Comparison of ENCODE assay signal across 9 cellular contexts in genomic region chr1:150164769-150165168, GRCh38. TPM values are rescaled to one million over a fixed set of nuclear protein-coding genes. Genes with fewer than 3 reads are reported as not detected.
DNase-seq lines count a peak whose midpoint lies in the region; ATAC-seq, FAIRE-seq and TF ChIP-seq lines count a peak whose summit lies in the region.
"Had no signal": no experiment of that assay in that cellular context is flagged by ENCODE, and none has a peak within 500 bp of the region (broad histone marks: within the 10 kb centered on the region; RNA-seq: fewer than 3 reads in every experiment).

No MANE protein-coding gene starts in this region.

- H3K56ac ChIP-seq in H9 (ENCODE audit: insufficient read length, low read depth, low read length), result no peak overlapping the region

- TF ChIP-seq CTCF in H9 (conservative IDR thresholded peaks at IDR 0.05), result no peak
- TF ChIP-seq CTCF in astrocyte (IDR thresholded peaks at IDR 0.05; ENCODE audit: insufficient read depth, low read depth, low read length), result no peak
- TF ChIP-seq CTCF in thoracic aorta (IDR thresholded peaks at IDR 0.05), result no peak

- no peak overlapping the region for H3K18ac ChIP-seq in H9 (ENCODE audit: insufficient read length, low read depth, low read length)

- H2BK12ac ChIP-seq in H9 (ENCODE audit: insufficient read length, low read depth, low read length), result peak overlapping the region; percentile 11

- H3K4me1 ChIP-seq in H9 (ENCODE audit: insufficient read depth, low read length) (peaks cover 16% of the 10 kb centered on the region), astrocyte (ENCODE audit: insufficient read depth, low read length) (peaks cover 40% of the 10 kb centered on the region), mucosa of stomach (ENCODE audit: control insufficient read depth, insufficient read depth, low read length) (peaks cover 43% of the 10 kb centered on the region), thoracic aorta (ENCODE audit: control insufficient read depth in 1 of 2, low read depth in 2 of 2) (peaks cover 28 to 55% of the 10 kb centered on the region in 2 donors)

- H3K27me3 ChIP-seq in H9 (ENCODE audit: insufficient read depth, low read length), result no peaks in the 10 kb centered on the region
- no peaks in the 10 kb centered on the region for H3K27me3 ChIP-seq in astrocyte (ENCODE audit: insufficient read depth, low read length)
- no peaks in the 10 kb centered on the region for H3K27me3 ChIP-seq in mucosa of stomach (ENCODE audit: control insufficient read depth, insufficient read depth, low read length)
- H3K27me3 ChIP-seq in thoracic aorta (replicated peaks; ENCODE audit: insufficient read depth), result no peaks in the 10 kb centered on the region

- no peaks in the 10 kb centered on the region for H3K79me1 ChIP-seq in H9 (ENCODE audit: insufficient read depth, low read depth, low read length, poor library complexity, severe bottlenecking)

- WGBS in H9 (ENCODE audit: extremely low coverage, insufficient read length, low lambda C conversion rate), result no CpG with 5 or more reads among the region's 5 CpGs

- H3K36me3 Mint-ChIP-seq in H9 (ENCODE audit: insufficient read depth in 1 of 3, low read depth in 3 of 3) (peaks cover 4 to 13% (median 5%) of the 10 kb centered on the region in 3 experiments; a peak in 6 of 7 replicates), astrocyte (ENCODE audit: low read depth, unreplicated experiment) (peaks cover 11% of the 10 kb centered on the region)
- H3K36me3 Mint-ChIP-seq in effector memory CD8-positive, alpha-beta T cell (ENCODE audit: insufficient read depth), result peaks cover 9% of the 10 kb centered on the region

- DNase-seq in H9, result no peak
- peak; percentile 58 for DNase-seq in astrocyte (ENCODE audit: low read depth)
- DNase-seq in thoracic aorta (ENCODE audit: low spot score), result no peak
- DNase-seq in medulla oblongata (ENCODE audit: extremely low spot score), result no peak
- no peak for DNase-seq in effector memory CD8-positive, alpha-beta T cell
- DNase-seq: activated CD8-positive, alpha-beta memory T cell treated with anti-CD3 and anti-CD28 coated beads, Interleukin-2, amount 50 U/mL, for 48 hours had no signal

- H3K4me1 Mint-ChIP-seq in H9, result peaks cover 45 to 46% of the 10 kb centered on the region in 2 experiments
- H3K4me1 Mint-ChIP-seq in astrocyte (ENCODE audit: low read depth, unreplicated experiment), result peaks cover 41% of the 10 kb centered on the region
- H3K4me1 Mint-ChIP-seq in effector memory CD8-positive, alpha-beta T cell (ENCODE audit: low read depth in 2 of 2), result peaks cover 16 to 22% of the 10 kb centered on the region in 2 donors

- H3K27ac ChIP-seq in H9 (ENCODE audit: insufficient read length, low read depth, low read length) (no peak overlapping the region), astrocyte (ENCODE audit: low read depth, low read length) (no peak overlapping the region), thoracic aorta (peak overlapping the region; percentile 98 to 99)

- H3K9ac ChIP-seq in H9 (ENCODE audit: extremely low read depth, insufficient read length, low read length) (no peak overlapping the region), astrocyte (ENCODE audit: low read length) (no peak overlapping the region), mucosa of stomach (ENCODE audit: low read length) (peak overlapping the region; percentile 11)

- no peak for FAIRE-seq in astrocyte (lab: Jason Lieb, UNC)
- FAIRE-seq: D721Med had no signal

- H2BK20ac ChIP-seq in H9 (ENCODE audit: low read depth, low read length, poor library complexity, severe bottlenecking), result no peak overlapping the region

- H3K36me3 ChIP-seq in astrocyte (ENCODE audit: insufficient read depth, low read length), result peaks cover 17% of the 10 kb centered on the region
- no peaks in the 10 kb centered on the region for H3K36me3 ChIP-seq in mucosa of stomach (ENCODE audit: control insufficient read depth, insufficient read depth, low read length)
- H3K36me3 ChIP-seq in thoracic aorta, result peaks cover 3% of the 10 kb centered on the region

- H2AK5ac ChIP-seq in H9 (ENCODE audit: insufficient read length, low read length), result no peak overlapping the region

- no peak overlapping the region for H2BK120ac ChIP-seq in H9 (ENCODE audit: low read depth, low read length, poor library complexity, severe bottlenecking)

- H3K4me2 ChIP-seq in H9 (ENCODE audit: insufficient read depth, insufficient read length, low read length), result no peak overlapping the region
- H3K4me2 ChIP-seq in astrocyte (ENCODE audit: low read length), result no peak overlapping the region

- H4K5ac ChIP-seq in H9 (ENCODE audit: insufficient read length, low read depth, low read length), result no peak overlapping the region

- no peak overlapping the region for H4K8ac ChIP-seq in H9 (replicated peaks; ENCODE audit: insufficient read length, low read depth, low read length)

- H3K27me3 Mint-ChIP-seq in H9 (ENCODE audit: low read depth) (no peaks in the 10 kb centered on the region; the same call in 1 of the 2 replicates), astrocyte (ENCODE audit: low read depth, unreplicated experiment) (no peaks in the 10 kb centered on the region)
- no peaks in the 10 kb centered on the region for H3K27me3 Mint-ChIP-seq in effector memory CD8-positive, alpha-beta T cell

- no peak overlapping the region for H3T11ph ChIP-seq in H9 (ENCODE audit: low read length)

- ATAC-seq in thoracic aorta (ENCODE audit: insufficient number of reproducible peaks, low FRiP score, low read depth), result no peak
- no peak for ATAC-seq in GM18909 (IDR thresholded peaks at IDR 0.05; ENCODE audit: poor library complexity, unreplicated experiment)
- ATAC-seq in effector memory CD8-positive, alpha-beta T cell (replicated peaks), result no peak

- H3K4ac ChIP-seq in H9 (ENCODE audit: low read depth, low read length), result no peak overlapping the region

- no peak overlapping the region for H3K14ac ChIP-seq in H9 (ENCODE audit: insufficient read depth, low read length)

- no peaks in the 10 kb centered on the region for H3K9me3 ChIP-seq in H9 (ENCODE audit: control insufficient read depth, low read depth, low read length)
- no peaks in the 10 kb centered on the region for H3K9me3 ChIP-seq in astrocyte (ENCODE audit: insufficient read depth, low read depth, low read length)
- no peaks in the 10 kb centered on the region for H3K9me3 ChIP-seq in mucosa of stomach (ENCODE audit: control insufficient read depth, low read length)
- H3K9me3 ChIP-seq in thoracic aorta, result no peaks in the 10 kb centered on the region

- H3K4me3 Mint-ChIP-seq in H9, result no peak overlapping the region
- H3K4me3 Mint-ChIP-seq in astrocyte (ENCODE audit: unreplicated experiment), result no peak overlapping the region
- no peak overlapping the region for H3K4me3 Mint-ChIP-seq in effector memory CD8-positive, alpha-beta T cell

- H3K79me2 ChIP-seq in H9 (ENCODE audit: insufficient read depth, low read length), result no peaks in the 10 kb centered on the region
- peaks cover 9% of the 10 kb centered on the region for H3K79me2 ChIP-seq in astrocyte (ENCODE audit: insufficient read depth, low read length)

- H3K9me3 Mint-ChIP-seq in H9, result no peaks in the 10 kb centered on the region; a peak in 1 of 5 replicates
- no peaks in the 10 kb centered on the region for H3K9me3 Mint-ChIP-seq in astrocyte (ENCODE audit: unreplicated experiment)
- H3K9me3 Mint-ChIP-seq in effector memory CD8-positive, alpha-beta T cell, result no peaks in the 10 kb centered on the region

- peak overlapping the region in 1 of 3 experiments; percentile 76; a peak in 2 of 7 replicates for H3K27ac Mint-ChIP-seq in H9
- peak overlapping the region; percentile 26 for H3K27ac Mint-ChIP-seq in astrocyte (ENCODE audit: unreplicated experiment)
- H3K27ac Mint-ChIP-seq in effector memory CD8-positive, alpha-beta T cell, result peak overlapping the region in 1 of 2 donors; percentile 30

- no peaks in the 10 kb centered on the region for H4K20me1 ChIP-seq in H9 (ENCODE audit: control insufficient read depth, insufficient read depth, insufficient read length)
- H4K20me1 ChIP-seq in astrocyte (ENCODE audit: insufficient read depth, low read length), result no peaks in the 10 kb centered on the region

- no peak overlapping the region for H2BK5ac ChIP-seq in H9 (ENCODE audit: insufficient read length, low read length)

- H3K23me2 ChIP-seq in H9 (ENCODE audit: insufficient read length, low read depth, low read length, poor library complexity, severe bottlenecking), result peaks cover 7% of the 10 kb centered on the region

- no peak overlapping the region for H2BK15ac ChIP-seq in H9 (ENCODE audit: low read depth, low read length)

- H3K23ac ChIP-seq in H9 (ENCODE audit: insufficient read length, low read depth, low read length), result no peak overlapping the region

- no peak overlapping the region for H3K4me3 ChIP-seq in astrocyte (ENCODE audit: insufficient read depth, low read depth, low read length)
- no peak overlapping the region for H3K4me3 ChIP-seq in mucosa of stomach (ENCODE audit: low read length)
- H3K4me3 ChIP-seq in thoracic aorta, result no peak overlapping the region

- no peak overlapping the region for H4K91ac ChIP-seq in H9 (ENCODE audit: insufficient read length, low read depth, low read length)

- H2AFZ ChIP-seq in H9 (ENCODE audit: low read length), result no peak overlapping the region
- no peak overlapping the region for H2AFZ ChIP-seq in astrocyte (ENCODE audit: low read depth, low read length)

RNA-seq across cellular contexts. Expression of gene PLEKHO1, which starts 15.1 kb away (rescaled TPM):
- total RNA-seq in H9 (2021), result 47.6 and 48.1 TPM in 2 replicates
- 63.0 and 63.7 TPM in 2 replicates for total RNA-seq in astrocyte
- total RNA-seq in thoracic aorta, result 100 to 1,000 TPM; 106 to 125 TPM

Comparison
In these comparisons a context has a peak if more than half of its experiments do, and no peak if none do; other contexts are left out.
1. H3K27ac ChIP-seq: peak in thoracic aorta (2 of 2); none in H9 (single experiment) and astrocyte (single experiment).